Comparison of ENCODE assay signal across 8 cellular contexts in the genomic region with DNA sequence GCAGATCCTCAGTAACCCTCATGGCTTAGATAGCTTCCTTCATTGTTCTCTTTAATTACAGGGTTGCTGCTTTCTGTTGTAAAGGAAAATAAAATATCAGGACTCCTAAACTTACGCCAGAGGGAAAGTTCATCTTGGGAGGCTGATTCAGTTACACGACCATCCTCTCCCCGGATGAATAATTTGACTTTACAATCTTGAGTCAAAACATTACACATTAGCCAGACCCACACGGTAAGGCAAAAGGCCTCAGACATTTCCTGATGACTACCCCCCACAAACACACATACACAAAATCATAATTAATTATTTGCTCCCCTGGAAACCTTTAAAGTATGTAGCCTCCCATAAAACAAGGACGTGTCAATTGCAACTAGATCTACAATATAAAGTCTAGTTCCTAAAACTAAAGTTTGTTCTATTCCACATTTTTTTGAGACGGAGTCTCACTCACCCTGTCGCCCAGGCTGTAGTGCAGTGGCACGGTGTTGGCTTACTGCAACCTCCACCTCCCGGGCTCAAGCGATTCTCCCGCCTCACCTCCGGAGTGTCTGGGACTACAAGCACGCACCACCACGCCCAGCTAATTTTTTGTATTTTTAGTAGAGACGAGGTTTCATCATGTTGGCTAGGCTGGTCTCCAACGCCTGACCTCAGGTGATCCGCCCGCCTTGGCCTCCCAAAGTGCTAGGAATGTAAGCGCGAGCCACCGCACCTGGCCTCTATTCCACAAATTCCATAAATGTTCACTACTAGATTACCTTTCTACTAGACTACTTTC. TPM values are rescaled to one million over a fixed set of nuclear protein-coding genes. Genes with fewer than 3 reads are reported as not detected.
DNase-seq lines count a peak whose midpoint lies in the region; ATAC-seq, FAIRE-seq and TF ChIP-seq lines count a peak whose summit lies in the region.

No MANE protein-coding gene starts in this region.

- peak overlapping the region; percentile 98 for H3K4me3 ChIP-seq in astrocyte of the spinal cord (ENCODE audit: low read depth, low read length)
- H3K4me3 ChIP-seq in lung, result peak overlapping the region; percentile 39
- H3K4me3 ChIP-seq in urinary bladder (ENCODE audit: low read depth, low read length), result peak overlapping the region; percentile 86

- in situ Hi-C loops in astrocyte of the spinal cord (cut with HindIII; ENCODE audit: low sequenced_read_pairs), result no loop called here

- DNase-seq in EL (peak; percentile 52), HTR-8/SVneo (ENCODE audit: insufficient read length, low spot score) (peak; percentile 24), astrocyte of the spinal cord (ENCODE audit: low read depth, low spot score) (peak; percentile 66), lung (ENCODE audit: low spot score) (no peak), Ammon's horn (ENCODE audit: low spot score) (no peak)
- no peak for DNase-seq in stimulated activated CD4-positive, alpha-beta T cell treated with anti-CD3 and anti-CD28 coated beads, Interleukin-15, amount 100 ng/mL, for 24 hours

- H3K9me3 ChIP-seq in lung (ENCODE audit: control insufficient read depth in 2 of 2, insufficient read depth in 1 of 2, low read length in 1 of 2), result no peaks in the 10 kb centered on the region

- no peaks in the 10 kb centered on the region for H3K27me3 ChIP-seq in lung (ENCODE audit: control insufficient read depth, insufficient read depth)

- WGBS in lung, 2 donors, result 77 to 82% methylated on average over 21 of the region's 21 CpGs
- WGBS in urinary bladder, result 79% methylated on average over 21 of the region's 21 CpGs

- no peak for TF ChIP-seq CTCF in astrocyte of the spinal cord (IDR thresholded peaks at IDR 0.05; ENCODE audit: low read depth, low read length)
- TF ChIP-seq CTCF in lung (IDR thresholded peaks at IDR 0.05; ENCODE audit: control extremely low read depth, extremely low read depth), result no peak

- H3K27ac ChIP-seq in lung (ENCODE audit: low read depth in 1 of 2, low read length in 1 of 2) (peak overlapping the region; percentile 96 to 98), urinary bladder (ENCODE audit: low read depth) (peak overlapping the region; percentile 87)

- peaks cover 0 to 7% of the 10 kb centered on the region in 2 donors for H3K4me1 ChIP-seq in lung (ENCODE audit: control insufficient read depth in 2 of 2, insufficient read depth in 2 of 2, low read length in 2 of 2)
- H3K4me1 ChIP-seq in urinary bladder (ENCODE audit: insufficient read depth), result peaks cover 2% of the 10 kb centered on the region

- no peak for ATAC-seq in lung (ENCODE audit: insufficient read depth, low FRiP score)
- ATAC-seq in GM18873 (IDR thresholded peaks at IDR 0.05; ENCODE audit: low FRiP score, unreplicated experiment), result no peak

- H3K36me3 ChIP-seq in lung (ENCODE audit: control insufficient read depth in 2 of 2, insufficient read depth in 2 of 2, low read length in 2 of 2) (peaks cover 2 to 5% of the 10 kb centered on the region in 2 donors), urinary bladder (ENCODE audit: insufficient read depth) (no peaks in the 10 kb centered on the region)

- FAIRE-seq in HTR-8/SVneo (lab: Jason Lieb, UNC), result no peak

RNA-seq across cellular contexts. Expression of gene PRDX1, which starts 0.8 kb away (rescaled TPM):
- total RNA-seq in lung (100 to 1,000 TPM; 208 to 443 TPM), urinary bladder (232 TPM)
- polyA plus RNA-seq in lung (100 to 1,000 TPM; 649 to 926 TPM), urinary bladder (491 TPM)

RNA-seq across cellular contexts. Expression of gene MMACHC, which starts 22.4 kb away (rescaled TPM):
- total RNA-seq in lung (1 to 10 TPM; 1.6 to 4.2 TPM), urinary bladder (1.9 TPM)
- polyA plus RNA-seq in lung (1 to 10 TPM; 1.8 to 2.4 TPM), urinary bladder (2.7 TPM)

RNA-seq across cellular contexts. Expression of gene CCDC163, which starts 22.6 kb away (rescaled TPM):
- total RNA-seq in lung (1 to 10 TPM in 1 of 2 donors, under 1 TPM in 1; 0.77 to 2.2 TPM), urinary bladder (0.42 TPM)
- polyA plus RNA-seq in lung (1 to 10 TPM; 2.0 to 2.2 TPM), urinary bladder (2.8 TPM)

RNA-seq across cellular contexts. Expression of gene AKR1A1, which starts 28.1 kb away (rescaled TPM):
- 100 to 1,000 TPM in 1 of 2 donors, 10 to 100 TPM in 1; 92.6 to 214 TPM for total RNA-seq in lung
- 100 to 1,000 TPM; 208 to 212 TPM for polyA plus RNA-seq in lung
- total RNA-seq in urinary bladder, result 76.1 TPM
- 101 TPM for polyA plus RNA-seq in urinary bladder

RNA-seq across cellular contexts. Expression of gene TESK2, which starts 31.6 kb away (rescaled TPM):
- total RNA-seq in lung, result 1 to 10 TPM; 3.7 to 8.7 TPM
- polyA plus RNA-seq in lung, result 1 to 10 TPM; 1.8 to 3.6 TPM
- 3.2 TPM for total RNA-seq in urinary bladder
- 5.7 TPM for polyA plus RNA-seq in urinary bladder

Comparison
In these comparisons a context has a peak if more than half of its experiments do, and no peak if none do; other contexts are left out.
1. DNase-seq: peak in EL (single experiment), HTR-8/SVneo (single experiment) and astrocyte of the spinal cord (single experiment); none in lung (single experiment), stimulated activated CD4-positive, alpha-beta T cell treated with anti-CD3 and anti-CD28 coated beads, Interleukin-15, amount 100 ng/mL, for 24 hours (single experiment) and Ammon's horn (single experiment).
2. H3K4me3 ChIP-seq: peak in every context shown above with its lines; median percentile 98 in astrocyte of the spinal cord; 86 in urinary bladder; 39 in lung.